ENCODE assay signal across 9 cellular contexts in genomic region chr4:1055243-1055701, GRCh38. TPM values are rescaled to one million over a fixed set of nuclear protein-coding genes. Genes with fewer than 3 reads are reported as not detected.
DNase-seq lines count a peak whose midpoint lies in the region; ATAC-seq and TF ChIP-seq lines count a peak whose summit lies in the region.
"Not testable (repeated sequence)": the region's sequence is repeated elsewhere in the genome, so short reads cannot be mapped to it uniquely, and the experiment has no call there.
"Had no signal": no experiment of that assay in that cellular context is flagged by ENCODE, and none has a peak within 500 bp of the region (broad histone marks: within the 10 kb centered on the region; RNA-seq: fewer than 3 reads in every experiment).

No MANE protein-coding gene starts in this region.

- peak overlapping the region in 9 of 10 experiments; percentile 6 to 59 (median 33); a peak in 13 of 20 replicates for H3K4me3 ChIP-seq in BLaER1 treated with 17β-estradiol and CSF1 and Interleukin-3, amounts not matched to agents 10 nM and 100 nM
- H3K4me3 ChIP-seq in Peyer's patch = peak overlapping the region; percentile 21 to 34 (median 29)
- H3K4me3 ChIP-seq in mesendoderm (ENCODE audit: low read length) = not testable (repeated sequence)

- WGBS in mesendoderm (ENCODE audit: extremely low coverage, insufficient coverage, low lambda C conversion rate) = no CpG with 5 or more reads among the region's 13 CpGs

- H3K27me3 Mint-ChIP-seq in activated CD8-positive, alpha-beta T cell treated with anti-CD3 and anti-CD28 coated beads, Interleukin-2, amount 10 ng/mL, durations not matched to agents 7 days and 5 days (ENCODE audit: low read depth); activated naive CD8-positive, alpha-beta T cell treated with anti-CD3 and anti-CD28 coated beads, Interleukin-2, amount 50 U/mL, for 24 hours: not testable (repeated sequence)
- peaks cover 17% of the 10 kb centered on the region for H3K27me3 Mint-ChIP-seq in stimulated activated memory B cell treated with anti-CD40 and anti-IgM and Interleukin-4, amounts not matched to agents 10 μg/mL and 1 μg/mL and 100 μg/mL, for 72 hours

- H2BK5ac ChIP-seq in mesendoderm (ENCODE audit: low read length) = not testable (repeated sequence)

- H3K4me1 ChIP-seq in BLaER1 treated with 17β-estradiol and CSF1 and Interleukin-3, amounts not matched to agents 10 nM and 100 nM = peaks cover 37 to 52% (median 48%) of the 10 kb centered on the region in 10 experiments
- H3K4me1 ChIP-seq in Peyer's patch; mesendoderm (ENCODE audit: control insufficient read depth, low read depth, low read length): not testable (repeated sequence)

- peaks cover 9 to 23% (median 17%) of the 10 kb centered on the region in 11 experiments; a peak in 20 of 22 replicates for H3K9me3 ChIP-seq in BLaER1 treated with 17β-estradiol and CSF1 and Interleukin-3, amounts not matched to agents 10 nM and 100 nM (replicated peaks in 1 of 11)
- H3K9me3 ChIP-seq in Peyer's patch = not testable (repeated sequence)

- H3K56ac ChIP-seq in mesendoderm (ENCODE audit: low read length) = peak overlapping the region; percentile 56

- not testable (repeated sequence) for H3K4ac ChIP-seq in mesendoderm (ENCODE audit: low read depth, low read length)

- H3K79me1 ChIP-seq in mesendoderm (ENCODE audit: low read length) = not testable (repeated sequence)

- H2AK5ac ChIP-seq in mesendoderm (ENCODE audit: low read length) = not testable (repeated sequence)

- H4K5ac ChIP-seq in mesendoderm (ENCODE audit: low read length) = not testable (repeated sequence)

- TF ChIP-seq CTCF in Peyer's patch (IDR thresholded peaks at IDR 0.05) = not testable (repeated sequence)

- not testable (repeated sequence) for H3K18ac ChIP-seq in mesendoderm (ENCODE audit: low read length)

- H3K23ac ChIP-seq in mesendoderm (ENCODE audit: low read length) = not testable (repeated sequence)

- H3K9ac ChIP-seq in BLaER1 treated with 17β-estradiol and CSF1 and Interleukin-3, amounts not matched to agents 10 nM and 100 nM; mesendoderm (ENCODE audit: low read length): not testable (repeated sequence)

- peak; percentile 13 for ATAC-seq in GM21619 (IDR thresholded peaks at IDR 0.05; ENCODE audit: unreplicated experiment)
- peak; percentile 45 for ATAC-seq in activated CD8-positive, alpha-beta T cell treated with anti-CD3 and anti-CD28 coated beads, Interleukin-2, amount 10 ng/mL, durations not matched to agents 7 days and 5 days
- peak; percentile 44 for ATAC-seq in activated naive CD8-positive, alpha-beta T cell treated with anti-CD3 and anti-CD28 coated beads, Interleukin-2, amount 50 U/mL, for 24 hours
- not testable (repeated sequence) for ATAC-seq in Right ventricle myocardium inferior; stimulated activated memory B cell treated with anti-CD40 and anti-IgM and Interleukin-4, amounts not matched to agents 10 μg/mL and 1 μg/mL and 100 μg/mL, for 72 hours

- H3K4me1 Mint-ChIP-seq in activated CD8-positive, alpha-beta T cell treated with anti-CD3 and anti-CD28 coated beads, Interleukin-2, amount 10 ng/mL, durations not matched to agents 7 days and 5 days (ENCODE audit: low read depth) = peaks cover 12% of the 10 kb centered on the region
- H3K4me1 Mint-ChIP-seq in activated naive CD8-positive, alpha-beta T cell treated with anti-CD3 and anti-CD28 coated beads, Interleukin-2, amount 50 U/mL, for 24 hours = peaks cover 12% of the 10 kb centered on the region
- H3K4me1 Mint-ChIP-seq in stimulated activated memory B cell treated with anti-CD40 and anti-IgM and Interleukin-4, amounts not matched to agents 10 μg/mL and 1 μg/mL and 100 μg/mL, for 72 hours = peaks cover 13% of the 10 kb centered on the region

- H3K4me3 Mint-ChIP-seq in activated CD8-positive, alpha-beta T cell treated with anti-CD3 and anti-CD28 coated beads, Interleukin-2, amount 10 ng/mL, durations not matched to agents 7 days and 5 days = peak overlapping the region; percentile 55
- H3K4me3 Mint-ChIP-seq in activated naive CD8-positive, alpha-beta T cell treated with anti-CD3 and anti-CD28 coated beads, Interleukin-2, amount 50 U/mL, for 24 hours = peak overlapping the region; percentile 57
- H3K4me3 Mint-ChIP-seq in stimulated activated memory B cell treated with anti-CD40 and anti-IgM and Interleukin-4, amounts not matched to agents 10 μg/mL and 1 μg/mL and 100 μg/mL, for 72 hours = peak overlapping the region; percentile 76

- peak overlapping the region; percentile 84 for H3K27ac Mint-ChIP-seq in activated CD8-positive, alpha-beta T cell treated with anti-CD3 and anti-CD28 coated beads, Interleukin-2, amount 10 ng/mL, durations not matched to agents 7 days and 5 days
- peak overlapping the region; percentile 39 for H3K27ac Mint-ChIP-seq in activated naive CD8-positive, alpha-beta T cell treated with anti-CD3 and anti-CD28 coated beads, Interleukin-2, amount 50 U/mL, for 24 hours
- H3K27ac Mint-ChIP-seq in stimulated activated memory B cell treated with anti-CD40 and anti-IgM and Interleukin-4, amounts not matched to agents 10 μg/mL and 1 μg/mL and 100 μg/mL, for 72 hours = peak overlapping the region; percentile 90

- CTCF ChIA-PET in activated CD8-positive, alpha-beta T cell treated with anti-CD3 and anti-CD28 coated beads, Interleukin-2, amount 10 ng/mL, durations not matched to agents 7 days and 5 days (lab: Charles Lee) = interaction anchor here (1.0 to 1.5 kb wide), 2 partner anchors 18 to 19 kb away, joined by 4 to 6 read pairs; no protein-coding TSS in a partner anchor

- peaks cover 84 to 99% (median 96%) of the 10 kb centered on the region in 11 experiments for H3K27me3 ChIP-seq in BLaER1 treated with 17β-estradiol and CSF1 and Interleukin-3, amounts not matched to agents 10 nM and 100 nM
- H3K27me3 ChIP-seq in Peyer's patch; mesendoderm (ENCODE audit: insufficient read depth, low read length, poor library complexity): not testable (repeated sequence)

- not testable (repeated sequence) for H3K9me3 Mint-ChIP-seq in activated CD8-positive, alpha-beta T cell treated with anti-CD3 and anti-CD28 coated beads, Interleukin-2, amount 10 ng/mL, durations not matched to agents 7 days and 5 days (ENCODE audit: insufficient read depth); activated naive CD8-positive, alpha-beta T cell treated with anti-CD3 and anti-CD28 coated beads, Interleukin-2, amount 50 U/mL, for 24 hours; stimulated activated memory B cell treated with anti-CD40 and anti-IgM and Interleukin-4, amounts not matched to agents 10 μg/mL and 1 μg/mL and 100 μg/mL, for 72 hours

- H3K36me3 Mint-ChIP-seq in activated CD8-positive, alpha-beta T cell treated with anti-CD3 and anti-CD28 coated beads, Interleukin-2, amount 10 ng/mL, durations not matched to agents 7 days and 5 days (ENCODE audit: low read depth); activated naive CD8-positive, alpha-beta T cell treated with anti-CD3 and anti-CD28 coated beads, Interleukin-2, amount 50 U/mL, for 24 hours (ENCODE audit: low read depth); stimulated activated memory B cell treated with anti-CD40 and anti-IgM and Interleukin-4, amounts not matched to agents 10 μg/mL and 1 μg/mL and 100 μg/mL, for 72 hours: not testable (repeated sequence)

- H3K4me2 ChIP-seq in BLaER1 treated with 17β-estradiol and CSF1 and Interleukin-3, amounts not matched to agents 10 nM and 100 nM = peak overlapping the region; percentile 53 to 89 (median 72); a peak in 21 of 22 replicates
- not testable (repeated sequence) for H3K4me2 ChIP-seq in mesendoderm (ENCODE audit: low read length)

- intact Hi-C loops in Right ventricle myocardium inferior (cut with DNase I) = not testable (repeated sequence)

- peaks cover 0 to 50% (median 37%) of the 10 kb centered on the region in 11 experiments; a peak in 18 of 22 replicates for H4K20me1 ChIP-seq in BLaER1 treated with 17β-estradiol and CSF1 and Interleukin-3, amounts not matched to agents 10 nM and 100 nM

- not testable (repeated sequence) for H2BK15ac ChIP-seq in mesendoderm (replicated peaks; ENCODE audit: low read depth)

- H3K27ac ChIP-seq in BLaER1 treated with 17β-estradiol and CSF1 and Interleukin-3, amounts not matched to agents 10 nM and 100 nM; mesendoderm (ENCODE audit: low read depth, low read length): not testable (repeated sequence)
- H3K27ac ChIP-seq in Peyer's patch = peak overlapping the region; percentile 42 to 70 (median 66)

- DNase-seq in Peyer's patch (peak in 2 of 3 donors; percentile 28 to 49), Right ventricle myocardium inferior (ENCODE audit: missing footprints) (peak; percentile 37)
- DNase-seq in activated CD8-positive, alpha-beta T cell treated with anti-CD3 and anti-CD28 coated beads, Interleukin-2, amount 10 ng/mL, durations not matched to agents 7 days and 5 days; activated naive CD8-positive, alpha-beta T cell treated with anti-CD3 and anti-CD28 coated beads, Interleukin-2, amount 50 U/mL, for 24 hours; mesendoderm: not testable (repeated sequence)

- not testable (repeated sequence) for H2BK120ac ChIP-seq in mesendoderm (ENCODE audit: low read depth, low read length)

- not testable (repeated sequence) for H4K8ac ChIP-seq in mesendoderm (ENCODE audit: low read depth, low read length)

- not testable (repeated sequence) for H3K79me2 ChIP-seq in mesendoderm (ENCODE audit: control insufficient read depth, insufficient read depth, low read length)

- TF ChIP-seq POLR2A in Peyer's patch (IDR thresholded peaks at IDR 0.05) = not testable (repeated sequence)

- POLR2A ChIA-PET in activated CD8-positive, alpha-beta T cell treated with anti-CD3 and anti-CD28 coated beads, Interleukin-2, amount 10 ng/mL, durations not matched to agents 7 days and 5 days (lab: Charles Lee) = not testable (repeated sequence)

- not testable (repeated sequence) for H3K36me3 ChIP-seq in BLaER1 treated with 17β-estradiol and CSF1 and Interleukin-3, amounts not matched to agents 10 nM and 100 nM; Peyer's patch; mesendoderm (ENCODE audit: control insufficient read depth, insufficient read depth, low read length)

RNA-seq across cellular contexts. Expression of gene FGFRL1, which starts 43.8 kb away (rescaled TPM):
- 10 to 100 TPM; 10.3 to 29.7 (median 26.8) TPM for total RNA-seq in Peyer's patch
- total RNA-seq in activated CD8-positive, alpha-beta T cell treated with anti-CD3 and anti-CD28 coated beads, Interleukin-2, amount 10 ng/mL, durations not matched to agents 7 days and 5 days = 10 to 100 TPM in 1 of 2 experiments, 1 to 10 TPM in 1; 8.1 to 10.1 TPM
- 21.0 TPM for total RNA-seq in Right ventricle myocardium inferior
- 10.8 TPM for polyA plus RNA-seq in mesendoderm (2013, experiment 1 of 2)
- polyA plus RNA-seq in mesendoderm (2013, experiment 2 of 2) = 11.3 TPM

RNA-seq across cellular contexts. Expression of gene RNF212, which starts 58.1 kb away (rescaled TPM):
- total RNA-seq in Peyer's patch = 1 to 10 TPM in 3 of 4 donors, not detected in 1; 4.5 to 6.6 (median 5.4) TPM
- 1 to 10 TPM; 2.0 to 2.7 TPM for total RNA-seq in activated CD8-positive, alpha-beta T cell treated with anti-CD3 and anti-CD28 coated beads, Interleukin-2, amount 10 ng/mL, durations not matched to agents 7 days and 5 days
- total RNA-seq in Right ventricle myocardium inferior = 1.7 TPM
- polyA plus RNA-seq in mesendoderm (2013, experiment 1 of 2) = 1.7 TPM
- polyA plus RNA-seq in mesendoderm (2013, experiment 2 of 2) = 2.1 TPM
- total RNA-seq: A172 had no signal

Comparison
In these comparisons a context has a peak if more than half of its experiments do, and no peak if none do; other contexts are left out.
1. H3K27ac Mint-ChIP-seq: peak in every context shown above with its lines; median percentile 90 in stimulated activated memory B cell treated with anti-CD40 and anti-IgM and Interleukin-4, amounts not matched to agents 10 μg/mL and 1 μg/mL and 100 μg/mL, for 72 hours; 84 in activated CD8-positive, alpha-beta T cell treated with anti-CD3 and anti-CD28 coated beads, Interleukin-2, amount 10 ng/mL, durations not matched to agents 7 days and 5 days; 39 in activated naive CD8-positive, alpha-beta T cell treated with anti-CD3 and anti-CD28 coated beads, Interleukin-2, amount 50 U/mL, for 24 hours.